In genomic region chr12:68209048-68209728, GRCh38 we compare ENCODE assay signal across 10 cellular contexts. TPM values are rescaled to one million over a fixed set of nuclear protein-coding genes. Genes with fewer than 3 reads are reported as not detected.
DNase-seq lines count a peak whose midpoint lies in the region; FAIRE-seq and TF ChIP-seq lines count a peak whose summit lies in the region.
"Not testable (repeated sequence)": the region's sequence is repeated elsewhere in the genome, so short reads cannot be mapped to it uniquely, and the experiment has no call there.
"Had no signal": no experiment of that assay in that cellular context is flagged by ENCODE, and none has a peak within 500 bp of the region (broad histone marks: within the 10 kb centered on the region; RNA-seq: fewer than 3 reads in every experiment).

No MANE protein-coding gene starts in this region.

- H3K36me3 ChIP-seq in astrocyte (ENCODE audit: insufficient read depth, low read length), result not testable (repeated sequence)

- not testable (repeated sequence) for TF ChIP-seq CTCF in astrocyte (IDR thresholded peaks at IDR 0.05; ENCODE audit: insufficient read depth, low read depth, low read length); mesothelial cell of epicardium (IDR thresholded peaks at IDR 0.05; ENCODE audit: unreplicated experiment)

- not testable (repeated sequence) for H3K4me1 ChIP-seq in astrocyte (ENCODE audit: insufficient read depth, low read length)

- not testable (repeated sequence) for H3K27ac ChIP-seq in astrocyte (ENCODE audit: low read depth, low read length)

- H3K27me3 Mint-ChIP-seq in astrocyte (ENCODE audit: low read depth, unreplicated experiment); mesothelial cell of epicardium (ENCODE audit: low read depth): not testable (repeated sequence)

- not testable (repeated sequence) for H3K4me2 ChIP-seq in astrocyte (ENCODE audit: low read length)

- H3K4me1 Mint-ChIP-seq in astrocyte (ENCODE audit: low read depth, unreplicated experiment), result not testable (repeated sequence)
- peaks cover 41% of the 10 kb centered on the region for H3K4me1 Mint-ChIP-seq in mesothelial cell of epicardium

- not testable (repeated sequence) for H3K4me3 ChIP-seq in astrocyte (ENCODE audit: insufficient read depth, low read depth, low read length)

- DNase-seq in ELF-1 (ENCODE audit: low read depth, low spot score) (peak; percentile 73), NCI-H1105 treated with DMSO at 0.1 percent for 48 hours (lab: John Stamatoyannopoulos, UW) (peak; percentile 72), NCI-H2107 treated with DMSO at 0.1 percent for 48 hours (lab: John Stamatoyannopoulos, UW; ENCODE audit: unreplicated experiment) (peak; percentile 78), NCI-H510A treated with DMSO at 0.1 percent for 48 hours (lab: John Stamatoyannopoulos, UW) (peak; percentile 29), SHP77 treated with DMSO at 0.1 percent for 48 hours (lab: John Stamatoyannopoulos, UW) (peak; percentile 51)
- not testable (repeated sequence) for DNase-seq in astrocyte (ENCODE audit: low read depth); mesothelial cell of epicardium (ENCODE audit: low spot score in 2 of 2, unreplicated experiment in 2 of 2)

- H3K27ac Mint-ChIP-seq in astrocyte (ENCODE audit: unreplicated experiment) (peak overlapping the region; percentile 77), mesothelial cell of epicardium (peak overlapping the region; percentile 18)

- H3K27me3 ChIP-seq in astrocyte (ENCODE audit: insufficient read depth, low read length), result peaks cover 32% of the 10 kb centered on the region

- H4K20me1 ChIP-seq in astrocyte (ENCODE audit: insufficient read depth, low read length), result not testable (repeated sequence)

- not testable (repeated sequence) for H2AFZ ChIP-seq in astrocyte (ENCODE audit: low read depth, low read length)

- H3K9ac ChIP-seq in astrocyte (ENCODE audit: low read length), result not testable (repeated sequence)

- H3K79me2 ChIP-seq in astrocyte (ENCODE audit: insufficient read depth, low read length), result not testable (repeated sequence)

- not testable (repeated sequence) for H3K9me3 Mint-ChIP-seq in astrocyte (ENCODE audit: unreplicated experiment)
- peaks cover 32% of the 10 kb centered on the region for H3K9me3 Mint-ChIP-seq in mesothelial cell of epicardium

- H3K4me3 Mint-ChIP-seq in astrocyte (ENCODE audit: unreplicated experiment); mesothelial cell of epicardium: not testable (repeated sequence)

- not testable (repeated sequence) for H3K9me3 ChIP-seq in astrocyte (ENCODE audit: insufficient read depth, low read depth, low read length)

- not testable (repeated sequence) for FAIRE-seq in astrocyte (lab: Jason Lieb, UNC)

- not testable (repeated sequence) for H3K36me3 Mint-ChIP-seq in astrocyte (ENCODE audit: low read depth, unreplicated experiment)
- H3K36me3 Mint-ChIP-seq in mesothelial cell of epicardium, result peaks cover 14% of the 10 kb centered on the region

RNA-seq across cellular contexts. Expression of gene IL26, which starts 16.4 kb away (rescaled TPM):
- not detected in 2 replicates for total RNA-seq in astrocyte
- not detected in 3 replicates for total RNA-seq in mesothelial cell of epicardium
- total RNA-seq: CD4-positive, CD25-positive, alpha-beta regulatory T cell; Peyer's patch; Right ventricle myocardium inferior had no signal

RNA-seq across cellular contexts. Expression of gene IL22, which starts 44.2 kb away (rescaled TPM):
- total RNA-seq in astrocyte (not detected in 2 replicates), mesothelial cell of epicardium (not detected in 3 replicates)
- total RNA-seq: CD4-positive, CD25-positive, alpha-beta regulatory T cell; Peyer's patch; Right ventricle myocardium inferior had no signal

RNA-seq across cellular contexts. Expression of gene IFNG, which starts 49.6 kb away (rescaled TPM):
- total RNA-seq in astrocyte (not detected in 2 replicates), mesothelial cell of epicardium (not detected in 3 replicates)
- total RNA-seq: Peyer's patch, Right ventricle myocardium inferior had no signal
